9 cellular contexts compared by ENCODE assay signal in genomic region chr3:67018105-67018788, GRCh38. TPM values are rescaled to one million over a fixed set of nuclear protein-coding genes. Genes with fewer than 3 reads are reported as not detected.
A peak's percentile ranks its signal among the peaks of the same experiment; 100 is the strongest.
DNase-seq lines count a peak whose midpoint lies in the region; ATAC-seq, FAIRE-seq and TF ChIP-seq lines count a peak whose summit lies in the region.
"Had no signal": no experiment of that assay in that cellular context is flagged by ENCODE, and none has a peak within 500 bp of the region (broad histone marks: within the 10 kb centered on the region; RNA-seq: fewer than 3 reads in every experiment).

No MANE protein-coding gene starts in this region.

- no peaks in the 10 kb centered on the region for H3K79me2 ChIP-seq in GM12878 (ENCODE audit: control insufficient read depth, insufficient read depth, low read length)

- H3K27me3 ChIP-seq in GM12878 (replicated peaks in 1 of 2; ENCODE audit: control insufficient read depth in 2 of 2, insufficient read depth in 2 of 2, low read length in 1 of 2) = no peaks in the 10 kb centered on the region

- 6% methylated on average over 12 of the region's 12 CpGs for WGBS in GM12878 (ENCODE audit: insufficient coverage, insufficient replicate concordance, low lambda C conversion rate, missing lambda C conversion rate)

- TF ChIP-seq EP300 in GM12878 (IDR thresholded peaks at IDR 0.05; ENCODE audit: borderline replicate concordance in 1 of 2, control insufficient read depth in 1 of 2, low read depth in 2 of 2, low read length in 2 of 2) = no peak

- TF ChIP-seq RAD21 in GM12878 (IDR thresholded peaks at IDR 0.05; ENCODE audit: insufficient read depth, low read depth, low read length) = no peak

- no TSS peak for BruUV-seq in GM12878 (replicated peaks; lab: Mats Ljungman, UMichigan)

- H3K9ac ChIP-seq in GM12878 (ENCODE audit: control insufficient read depth, insufficient read depth, low read length) = peak overlapping the region; percentile 33

- intact Hi-C loops in GM12878 (cut with micrococcal nuclease; ENCODE audit: unreplicated experiment) = no loop called here
- intact Hi-C loops in posterior cingulate gyrus (cut with DNase I) = no loop called here

- no peaks in the 10 kb centered on the region for H4K20me1 ChIP-seq in GM12878 (ENCODE audit: control insufficient read depth, insufficient read depth)

- SMC1A ChIA-PET in GM12878 (lab: Charles Lee; ENCODE audit: uncharacterized antibody, unreplicated experiment) = interaction anchor here (1.2 to 3.1 kb wide), 3 partner anchors 10 to 31 kb away, joined by 3 to 8 read pairs (median 3); no protein-coding TSS in a partner anchor

- in situ Hi-C loops in GM12878 (cut with MboI) = no loop called here

- POLR2A ChIA-PET in GM12878 (lab: Charles Lee) = interaction anchor here (0.5 to 1.6 kb wide), 2 partner anchors 29 to 45 kb away, joined by 5 to 6 read pairs; no protein-coding TSS in a partner anchor

- H2AFZ ChIP-seq in GM12878 (ENCODE audit: control insufficient read depth, low read depth, low read length) = peak overlapping the region; percentile 86

- peak overlapping the region; percentile 88 for H3K4me2 ChIP-seq in GM12878 (ENCODE audit: control insufficient read depth, insufficient read depth)

- ATAC-seq in HG03159 (IDR thresholded peaks at IDR 0.05; ENCODE audit: unreplicated experiment) (peak; percentile 36), GM12878 (peak; percentile 50)

- RAD21 ChIA-PET in GM12878 (lab: Charles Lee; ENCODE audit: unreplicated experiment) = no interaction called here

- H3K9me3 ChIP-seq in GM12878 (replicated peaks; ENCODE audit: control insufficient read depth, insufficient read depth, low read length) = no peaks in the 10 kb centered on the region

- peaks cover 38% of the 10 kb centered on the region for H3K4me1 ChIP-seq in GM12878 (ENCODE audit: control insufficient read depth, insufficient read depth, low read length)

- DNase-seq in SHP77 (lab: John Stamatoyannopoulos, UW) (peak; percentile 4 to 15), SHP77 treated with DMSO at 0.1 percent for 48 hours (lab: John Stamatoyannopoulos, UW) (no peak), GM12878 (ENCODE audit: low read depth, low spot score) (no peak), skeletal muscle cell (ENCODE audit: low read depth) (peak; percentile 34), HTR-8/SVneo (ENCODE audit: insufficient read length, low spot score) (no peak), posterior cingulate gyrus (no peak)
- DNase-seq in activated effector memory CD4-positive, alpha-beta T cell treated with anti-CD3 and anti-CD28 coated beads, Interleukin-2, amount 50 U/mL, for 16 hours = no peak
- DNase-seq: NCI-H345 had no signal

- peak overlapping the region; percentile 74 for H3K27ac ChIP-seq in GM12878 (ENCODE audit: control insufficient read depth, insufficient read depth)

- CTCF ChIA-PET in GM12878 (lab: Yijun Ruan, JAX) = interaction anchor here (0.8 to 1.2 kb wide), 2 partner anchors 8 to 46 kb away, joined by 3 to 4 read pairs; no protein-coding TSS in a partner anchor

- peak overlapping the region; percentile 37; the same call in 1 of the 2 replicates for H3K4me3 ChIP-seq in GM12878
- H3K4me3 ChIP-seq in skeletal muscle cell (ENCODE audit: low read depth, low read length) = no peak overlapping the region

- no peak for TF ChIP-seq CTCF in GM12878 (IDR thresholded peaks at IDR 0.05 in 2 of 3, conservative IDR thresholded peaks at IDR 0.05 in 1 of 3; ENCODE audit: control insufficient read depth in 2 of 3, extremely low read depth in 1 of 3, insufficient read depth in 1 of 3, low read depth in 3 of 3, low read length in 3 of 3)

- H3K36me3 ChIP-seq in GM12878 (ENCODE audit: control insufficient read depth in 2 of 2, insufficient read depth in 2 of 2, low read length in 1 of 2) = no peaks in the 10 kb centered on the region

- FAIRE-seq in GM12878 (lab: Jason Lieb, UNC) = peak; percentile 38
- no peak for FAIRE-seq in HTR-8/SVneo (lab: Jason Lieb, UNC)

- TF ChIP-seq POLR2A in GM12878 (IDR thresholded peaks at IDR 0.05; ENCODE audit: low read depth, low read length) = no peak

TF ChIP-seq in GM12878, 131 proteins besides CTCF, POLR2A, EP300 and RAD21:
- TF ChIP-seq BACH1 (IDR thresholded peaks at IDR 0.05; ENCODE audit: borderline replicate concordance) = no peak
- peak; percentile 81 for TF ChIP-seq JUNB (IDR thresholded peaks at IDR 0.05)

RNA-seq across cellular contexts. Expression of gene KBTBD8, which starts 20.1 kb away (rescaled TPM):
- total RNA-seq in GM12878 (2013; cell fraction: nucleolus; rRNA removed) = 9.7 and 10.0 TPM in 2 replicates
- total RNA-seq in GM12878 (2014; rRNA removed) (33.2 and 38.5 TPM in 2 replicates), GM12878 (2014; rRNA removed; fragmentation: Illumina TruSeq; extraction: Trizol) (35.7 and 35.8 TPM in 2 replicates), GM12878 (2021) (27.6 and 28.8 TPM in 2 replicates)
- polyA plus RNA-seq in GM12878 (2011; ENCODE audit: low read depth) = 16.2 TPM
- polyA plus RNA-seq in GM12878 (2011; rRNA removed) (44.4 and 54.1 TPM in 2 replicates), GM12878 (2014; fragmentation: Illumina TruSeq; extraction: Trizol) (24.4 and 34.5 TPM in 2 replicates), GM12878 (2014; fragmentation: Nextera tagmentation; extraction: Ambion mirVana) (1 to 10 TPM; 8.5 to 9.2 TPM), GM12878 (2014; rRNA removed) (13.6 and 14.3 TPM in 2 replicates), GM12878 (2016; fragmentation: Nextera tagmentation; extraction: Ambion mirVana) (10 to 100 TPM; 11.9 to 13.5 TPM)
- 13.8 and 16.4 TPM in 2 replicates for polyA plus RNA-seq in GM12878 (2011; cell fraction: cytosol; rRNA removed)
- polyA plus RNA-seq in GM12878 (2011; cell fraction: nucleus; rRNA removed) = 11.6 and 14.3 TPM in 2 replicates
- polyA plus RNA-seq in GM12878 (2012) = 10.7 and 19.6 TPM in 2 replicates
- 40.0 and 87.9 TPM in 2 replicates for polyA minus RNA-seq in GM12878 (2011; rRNA and poly(A)+ RNA removed)
- 26.6 and 32.5 TPM in 2 replicates for polyA minus RNA-seq in GM12878 (2011; cell fraction: cytosol; rRNA and poly(A)+ RNA removed)
- 17.2 and 22.4 TPM in 2 replicates for polyA minus RNA-seq in GM12878 (2011; cell fraction: nucleus; rRNA and poly(A)+ RNA removed)

Comparison
In these comparisons a context has a peak if more than half of its experiments do, and no peak if none do; other contexts are left out.
1. DNase-seq: peak in SHP77 (2 of 2) and skeletal muscle cell (single experiment); none in SHP77 treated with DMSO at 0.1 percent for 48 hours (single experiment), GM12878 (single experiment), HTR-8/SVneo (single experiment), posterior cingulate gyrus (0 of 10) and activated effector memory CD4-positive, alpha-beta T cell treated with anti-CD3 and anti-CD28 coated beads, Interleukin-2, amount 50 U/mL, for 16 hours (single experiment).